In genomic region chr20:47361268-47361665, GRCh38 we compare ENCODE assay signal across 8 cellular contexts. TPM values are rescaled to one million over a fixed set of nuclear protein-coding genes. Genes with fewer than 3 reads are reported as not detected.
DNase-seq lines count a peak whose midpoint lies in the region; TF ChIP-seq lines count a peak whose summit lies in the region.
"Had no signal": no experiment of that assay in that cellular context is flagged by ENCODE, and none has a peak within 500 bp of the region (broad histone marks: within the 10 kb centered on the region; RNA-seq: fewer than 3 reads in every experiment).

No MANE protein-coding gene starts in this region.

- H4K8ac ChIP-seq in mesenchymal stem cell (ENCODE audit: low read length) = peak overlapping the region; percentile 19

- DNase-seq in NB4 (ENCODE audit: low read depth) (no peak), brain microvascular endothelial cell (no peak), mesenchymal stem cell (no peak), testis (no peak), activated gamma-delta T cell (lab: John Stamatoyannopoulos, UW) (no peak), NCI-H2196 treated with DMSO at 0.1 percent for 48 hours (lab: John Stamatoyannopoulos, UW; ENCODE audit: unreplicated experiment) (no peak), retina (no peak)

- H3K4me2 ChIP-seq in mesenchymal stem cell (ENCODE audit: low read length, poor library complexity, severe bottlenecking) = no peak overlapping the region
- H3K4me2 ChIP-seq: KMS-11 had no signal

- H2BK5ac ChIP-seq in mesenchymal stem cell (ENCODE audit: low read depth, low read length, poor library complexity, severe bottlenecking) = peak overlapping the region; percentile 8

- no peak overlapping the region for H2AFZ ChIP-seq in mesenchymal stem cell (ENCODE audit: low read depth, low read length)

- peak overlapping the region; percentile 88 for H3K9ac ChIP-seq in mesenchymal stem cell (ENCODE audit: low read length)
- H3K9ac ChIP-seq: KMS-11 had no signal

- in situ Hi-C loops in brain microvascular endothelial cell (cut with HindIII; ENCODE audit: low pct_ligation_motif_present, low sequenced_read_pairs) = no loop called here

- H3K4ac ChIP-seq in mesenchymal stem cell (ENCODE audit: low read depth in 1 of 2, low read length in 2 of 2) = peak overlapping the region; percentile 82 to 98

- H3K27ac ChIP-seq in brain microvascular endothelial cell (peak overlapping the region; percentile 92), mesenchymal stem cell (ENCODE audit: low read length, poor library complexity, severe bottlenecking) (peak overlapping the region; percentile 100), testis (peak overlapping the region; percentile 95 to 99)
- H3K27ac ChIP-seq: KMS-11 had no signal

- peak overlapping the region; percentile 74 to 100 for H3K18ac ChIP-seq in mesenchymal stem cell (ENCODE audit: low read depth in 1 of 2, low read length in 2 of 2)

- no peak overlapping the region for H3K23ac ChIP-seq in mesenchymal stem cell (ENCODE audit: low read length in 2 of 2)

- H2AK5ac ChIP-seq in mesenchymal stem cell (ENCODE audit: low read length, severe bottlenecking) = peak overlapping the region; percentile 33

- H3K9me3 ChIP-seq in mesenchymal stem cell (ENCODE audit: control insufficient read depth, low read length) = no peaks in the 10 kb centered on the region
- H3K9me3 ChIP-seq in testis = no peaks in the 10 kb centered on the region

- TF ChIP-seq CTCF in NB4 (IDR thresholded peaks at IDR 0.05; ENCODE audit: low read depth, low read length) (no peak), brain microvascular endothelial cell (IDR thresholded peaks at IDR 0.05; ENCODE audit: low read depth, low read length, missing control alignments) (no peak), testis (IDR thresholded peaks at IDR 0.05) (no peak)

- H3K79me1 ChIP-seq in mesenchymal stem cell (replicated peaks; ENCODE audit: low read length, poor library complexity, severe bottlenecking) = no peaks in the 10 kb centered on the region

- peak overlapping the region; percentile 92 for H4K91ac ChIP-seq in mesenchymal stem cell (ENCODE audit: low read length)

- TF ChIP-seq POLR2A in NB4 (IDR thresholded peaks at IDR 0.05; ENCODE audit: extremely low read depth, insufficient read length) (no peak), testis (IDR thresholded peaks at IDR 0.05) (no peak)

- H3K14ac ChIP-seq in mesenchymal stem cell (ENCODE audit: low read length in 2 of 2) = peak overlapping the region in 1 of 2 experiments; percentile 57

- H2BK12ac ChIP-seq in mesenchymal stem cell (ENCODE audit: low read length in 2 of 2) = peak overlapping the region; percentile 98 to 99

- H2BK120ac ChIP-seq in mesenchymal stem cell (ENCODE audit: low read depth, low read length) = peak overlapping the region; percentile 93

- H3K27me3 ChIP-seq in brain microvascular endothelial cell (replicated peaks) (no peaks in the 10 kb centered on the region), mesenchymal stem cell (ENCODE audit: control insufficient read depth in 1 of 2, insufficient read depth in 1 of 2, low read length in 2 of 2) (no peaks in the 10 kb centered on the region), testis (no peaks in the 10 kb centered on the region)

- H3K4me1 ChIP-seq in mesenchymal stem cell (ENCODE audit: control insufficient read depth, insufficient read depth, low read depth, low read length) (peaks cover 38% of the 10 kb centered on the region), testis (peaks cover 60% of the 10 kb centered on the region)

- H2BK15ac ChIP-seq in mesenchymal stem cell (ENCODE audit: low read depth, poor library complexity, severe bottlenecking) = no peak overlapping the region

- 90% methylated on average over 2 of the region's 6 CpGs for WGBS in mesenchymal stem cell
- 68 to 73% methylated on average over 6 of the region's 6 CpGs for WGBS in testis, 2 donors

- H3K4me3 ChIP-seq in NB4 (ENCODE audit: low read depth, low read length) (peak overlapping the region; percentile 12), brain microvascular endothelial cell (ENCODE audit: low read depth, low read length) (no peak overlapping the region), mesenchymal stem cell (ENCODE audit: insufficient read depth in 1 of 2, low read depth in 1 of 2, low read length in 2 of 2) (no peak overlapping the region), testis (no peak overlapping the region)

- intact Hi-C loops in testis (cut with DNase I; ENCODE audit: low total_unique reads) = no loop called here

- H3K36me3 ChIP-seq in brain microvascular endothelial cell (replicated peaks) (no peaks in the 10 kb centered on the region), mesenchymal stem cell (ENCODE audit: control insufficient read depth in 1 of 2, insufficient read depth in 2 of 2, low read depth in 1 of 2, low read length in 2 of 2) (no peaks in the 10 kb centered on the region), testis (ENCODE audit: low read depth, missing control alignments) (no peaks in the 10 kb centered on the region)

RNA-seq across cellular contexts. Expression of gene ZMYND8, which starts 4.8 kb away (rescaled TPM):
- polyA plus RNA-seq in mesenchymal stem cell (2013, experiment 1 of 2) = 21.6 TPM
- polyA plus RNA-seq in mesenchymal stem cell (2013, experiment 2 of 2) = 24.4 TPM
- total RNA-seq in testis = 100 to 1,000 TPM in 1 of 2 donors, 10 to 100 TPM in 1; 87.2 to 102 TPM
- polyA plus RNA-seq in testis (ENCODE audit: insufficient read depth, low read depth, low replicate concordance) = 30.4 TPM
